14 cellular contexts compared by ENCODE assay signal in genomic region chr18:36185901-36186460, GRCh38. TPM values are rescaled to one million over a fixed set of nuclear protein-coding genes. Genes with fewer than 3 reads are reported as not detected.
A peak's percentile ranks its signal among the peaks of the same experiment; 100 is the strongest.
DNase-seq lines count a peak whose midpoint lies in the region; ATAC-seq, FAIRE-seq and TF ChIP-seq lines count a peak whose summit lies in the region.
"Had no signal": no experiment of that assay in that cellular context is flagged by ENCODE, and none has a peak within 500 bp of the region (broad histone marks: within the 10 kb centered on the region; RNA-seq: fewer than 3 reads in every experiment).

No MANE protein-coding gene starts in this region.

- H3K9me3 ChIP-seq in HUES64 (ENCODE audit: insufficient read depth, low read depth, low read length) (no peaks in the 10 kb centered on the region), H1 (ENCODE audit: insufficient read depth in 2 of 2, low read depth in 1 of 2, low read length in 1 of 2) (no peaks in the 10 kb centered on the region), neural progenitor cell (ENCODE audit: low read depth) (no peaks in the 10 kb centered on the region)

- no peak overlapping the region for H3K56ac ChIP-seq in H1 (replicated peaks; ENCODE audit: insufficient read length, low read depth, low read length)

- no peak overlapping the region for H3K27ac Mint-ChIP-seq in T-helper 2 cell treated with Interferon-gamma antibody and Interleukin-4, amounts not matched to agents 5 μg/mL and 100 μg/mL, for 36 hours
- no peak overlapping the region for H3K27ac Mint-ChIP-seq in neural progenitor cell

- H2AK5ac ChIP-seq in H1 (ENCODE audit: low read depth, low read length): 0 out of 2 replicates have a peak overlapping the region, but pooled peaks have one; percentile 4

- no peaks in the 10 kb centered on the region for H3K79me1 ChIP-seq in H1 (ENCODE audit: low read depth, low read length)

- H3K4me2 ChIP-seq in H1 (ENCODE audit: insufficient read depth in 1 of 2, low read depth in 2 of 2, low read length in 2 of 2) (peak overlapping the region; percentile 75 to 91), neural progenitor cell (no peak overlapping the region)

- H2AFZ ChIP-seq in H1 (ENCODE audit: low read length): no peak overlapping the region
- H2AFZ ChIP-seq in neural progenitor cell (replicated peaks): no peak overlapping the region

- TF ChIP-seq RAD21 in H1 (IDR thresholded peaks at IDR 0.05 in 1 of 2, conservative IDR thresholded peaks at IDR 0.05 in 1 of 2; ENCODE audit: low read depth in 2 of 2, low read length in 2 of 2): no peak

- no peak overlapping the region for H3K23ac ChIP-seq in H1 (ENCODE audit: insufficient read length)

- no peaks in the 10 kb centered on the region for H3K36me3 Mint-ChIP-seq in T-helper 2 cell treated with Interferon-gamma antibody and Interleukin-4, amounts not matched to agents 5 μg/mL and 100 μg/mL, for 36 hours (ENCODE audit: low read depth)
- no peaks in the 10 kb centered on the region for H3K36me3 Mint-ChIP-seq in neural progenitor cell

- H2BK20ac ChIP-seq in H1 (ENCODE audit: low read length): no peak overlapping the region

- no peak for FAIRE-seq in H1 (lab: Jason Lieb, UNC)

- H3K27ac ChIP-seq in HUES64 (ENCODE audit: low read depth, low read length) (no peak overlapping the region), H1 (ENCODE audit: low read depth, low read length) (no peak overlapping the region), neural progenitor cell (no peak overlapping the region)

- H3K18ac ChIP-seq in H1 (ENCODE audit: extremely low read depth, low read length): no peak overlapping the region

- H3K4me1 ChIP-seq in HUES64 (ENCODE audit: insufficient read depth, low read length) (peaks cover 4% of the 10 kb centered on the region; the same call in 1 of the 2 replicates), H1 (replicated peaks in 1 of 4; ENCODE audit: control insufficient read depth in 3 of 4, insufficient read depth in 4 of 4, low read length in 3 of 4) (peaks cover 3 to 13% (median 8%) of the 10 kb centered on the region in 4 experiments), neural progenitor cell (peaks cover 6% of the 10 kb centered on the region)

- WGBS in HUES64: 86% methylated on average over 18 of the region's 18 CpGs
- 77% methylated on average over 17 of the region's 18 CpGs; no CpG with 5 or more reads in 1 of the 2 experiments for WGBS in H1 (ENCODE audit: extremely low coverage in 1 of 2, insufficient coverage in 1 of 2, insufficient read length in 1 of 2, insufficient replicate concordance in 2 of 2, low coverage in 1 of 2, low lambda C conversion rate in 2 of 2, missing lambda C conversion rate in 1 of 2), 2 experiments

- no peak overlapping the region for H4K5ac ChIP-seq in H1 (ENCODE audit: insufficient read length, low read depth, low read length)

- H3F3A ChIP-seq in neural progenitor cell (ENCODE audit: low read depth): peaks cover 12% of the 10 kb centered on the region

- POLR2A ChIA-PET in H1 (lab: Charles Lee; ENCODE audit: partially characterized antibody): interaction anchor here (0.9 to 6.6 kb wide), 4 partner anchors 11 to 164 kb away, joined by 3 to 56 read pairs (median 10); partner anchors contain the start of genes ELP2 and SLC39A6

- CTCF ChIA-PET in H1 (lab: Charles Lee; ENCODE audit: partially characterized antibody): interaction anchor here (1.0 to 6.7 kb wide), 4 partner anchors 29 to 98 kb away, joined by 3 to 35 read pairs (median 3); no protein-coding TSS in a partner anchor

- H3K4me3 Mint-ChIP-seq in T-helper 2 cell treated with Interferon-gamma antibody and Interleukin-4, amounts not matched to agents 5 μg/mL and 100 μg/mL, for 36 hours: peak overlapping the region; percentile 38
- peak overlapping the region; percentile 73 for H3K4me3 Mint-ChIP-seq in neural progenitor cell

- no peak overlapping the region for H4K8ac ChIP-seq in H1 (ENCODE audit: extremely low read depth, insufficient read depth, low read length)

- H4K20me1 ChIP-seq in H1 (replicated peaks in 1 of 2; ENCODE audit: control insufficient read depth in 1 of 2, insufficient read depth in 2 of 2, low read length in 2 of 2): peaks cover 0 to 2% of the 10 kb centered on the region in 2 experiments
- peaks cover 15% of the 10 kb centered on the region for H4K20me1 ChIP-seq in neural progenitor cell (ENCODE audit: low read depth)

- H2BK5ac ChIP-seq in H1 (ENCODE audit: low read depth, low read length): no peak overlapping the region

- peaks cover 26% of the 10 kb centered on the region for H3K27me3 Mint-ChIP-seq in T-helper 2 cell treated with Interferon-gamma antibody and Interleukin-4, amounts not matched to agents 5 μg/mL and 100 μg/mL, for 36 hours (ENCODE audit: low read depth)
- peaks cover 25% of the 10 kb centered on the region for H3K27me3 Mint-ChIP-seq in neural progenitor cell (ENCODE audit: insufficient read depth, low read depth)

- H3K14ac ChIP-seq in H1 (ENCODE audit: insufficient read length): no peak overlapping the region

- no peak overlapping the region for H2BK15ac ChIP-seq in H1 (ENCODE audit: low read length)

- H3K9ac ChIP-seq in HUES64 (ENCODE audit: low read depth, low read length) (no peak overlapping the region), H1 (replicated peaks in 1 of 4; ENCODE audit: extremely low read depth in 1 of 4, low read depth in 3 of 4, low read length in 3 of 4) (no peak overlapping the region), neural progenitor cell (no peak overlapping the region)

- H3K4me3 ChIP-seq in HUES64 (ENCODE audit: low read length) (peak overlapping the region; percentile 79; the same call in 1 of the 2 replicates), H1 (ENCODE audit: extremely low read depth in 1 of 4, insufficient read depth in 2 of 4, low read depth in 3 of 4, low read length in 4 of 4) (peak overlapping the region in 2 of 4 experiments; percentile 54 to 75; a peak in 3 of 8 replicates), neural progenitor cell (no peak overlapping the region)

- H3K27me3 ChIP-seq in HUES64 (ENCODE audit: insufficient read depth, low read length) (peaks cover 56% of the 10 kb centered on the region), H1 (replicated peaks in 1 of 4; ENCODE audit: control insufficient read depth in 3 of 4, extremely low read depth in 1 of 4, insufficient read depth in 3 of 4, low read length in 3 of 4) (peaks cover 0 to 39% (median 27%) of the 10 kb centered on the region in 4 experiments; a peak in 6 of 7 replicates), neural progenitor cell (peaks cover 62% of the 10 kb centered on the region)

- TF ChIP-seq CTCF in H1 (IDR thresholded peaks at IDR 0.05; ENCODE audit: control extremely low read depth in 1 of 3, insufficient read depth in 1 of 3, low read depth in 1 of 3, low read length in 3 of 3) (no peak), neural progenitor cell (IDR thresholded peaks at IDR 0.05) (no peak)

- H3K36me3 ChIP-seq in HUES64 (ENCODE audit: insufficient read depth, low read length): no peaks in the 10 kb centered on the region
- no peaks in the 10 kb centered on the region for H3K36me3 ChIP-seq in H1 (ENCODE audit: control insufficient read depth in 2 of 4, insufficient read depth in 4 of 4, low read length in 3 of 4)
- no peaks in the 10 kb centered on the region for H3K36me3 ChIP-seq in neural progenitor cell

- no peak overlapping the region for H2BK12ac ChIP-seq in H1 (ENCODE audit: low read depth, low read length)

- peaks cover 0 to 11% of the 10 kb centered on the region in 2 experiments; a peak in 1 of 4 replicates for H3K79me2 ChIP-seq in H1 (ENCODE audit: control insufficient read depth in 1 of 2, insufficient read depth in 2 of 2, low read length in 2 of 2)
- no peaks in the 10 kb centered on the region for H3K79me2 ChIP-seq in neural progenitor cell (ENCODE audit: low read depth)

- no peak overlapping the region for H3K4ac ChIP-seq in H1 (replicated peaks; ENCODE audit: insufficient read length, low read depth, low read length)

- no peaks in the 10 kb centered on the region for H3K9me3 Mint-ChIP-seq in T-helper 2 cell treated with Interferon-gamma antibody and Interleukin-4, amounts not matched to agents 5 μg/mL and 100 μg/mL, for 36 hours
- no peaks in the 10 kb centered on the region for H3K9me3 Mint-ChIP-seq in neural progenitor cell

- H3K23me2 ChIP-seq in H1 (ENCODE audit: low read depth, low read length): peaks cover 15% of the 10 kb centered on the region; the same call in 1 of the 2 replicates

- H3K4me1 Mint-ChIP-seq in T-helper 2 cell treated with Interferon-gamma antibody and Interleukin-4, amounts not matched to agents 5 μg/mL and 100 μg/mL, for 36 hours (ENCODE audit: low read depth): no peaks in the 10 kb centered on the region
- H3K4me1 Mint-ChIP-seq in neural progenitor cell: peaks cover 16% of the 10 kb centered on the region

- no peak for TF ChIP-seq EP300 in H1 (IDR thresholded peaks at IDR 0.05; ENCODE audit: borderline replicate concordance in 1 of 2, low read depth in 2 of 2, low read length in 2 of 2)

- no peak for TF ChIP-seq POLR2A in H1 (IDR thresholded peaks at IDR 0.05; ENCODE audit: control extremely low read depth in 1 of 2, low read depth in 2 of 2, low read length in 2 of 2)

- no peak for DNase-seq in T-helper 2 cell treated with Interferon-gamma antibody and Interleukin-4, amounts not matched to agents 5 μg/mL and 100 μg/mL, for 36 hours (ENCODE audit: low spot score)
- DNase-seq in T-helper 2 cell (no peak), H1 (ENCODE audit: low read depth in 1 of 2, low spot score in 2 of 2) (no peak), neural progenitor cell (ENCODE audit: low spot score) (no peak), NCI-H1694 treated with DMSO at 0.1 percent for 48 hours (lab: John Stamatoyannopoulos, UW) (no peak), GM19238 (ENCODE audit: insufficient read length, low spot score) (no peak)
- DNase-seq: cortex of kidney; hypothalamus; NCI-H1417; stimulated activated CD4-positive, alpha-beta T cell treated with anti-CD3 and anti-CD28 coated beads, Interleukin-1b, Interleukin-23, amount 100 ng/mL, for 48 hours had no signal

- no peak overlapping the region for H2BK120ac ChIP-seq in H1 (replicated peaks; ENCODE audit: low read depth, low read length)

- no peak for ATAC-seq in HG03196 (IDR thresholded peaks at IDR 0.05; ENCODE audit: unreplicated experiment)

- H4K91ac ChIP-seq in H1 (replicated peaks; ENCODE audit: insufficient read length, low read length): peak overlapping the region; percentile 28

RNA-seq across cellular contexts. Expression of gene MOCOS, which starts 1.3 kb away (rescaled TPM):
- 2.4 TPM for polyA plus RNA-seq in HUES64 (2013, experiment 1 of 2)
- 2.5 TPM for polyA plus RNA-seq in HUES64 (2013, experiment 2 of 2)
- 5.8 and 6.5 TPM in 2 replicates for total RNA-seq in H1 (2021; fragmentation: NEBNext Ultra II Directional; extraction: Animal tissue kit (Norgen Biotek cat#: 25700))
- polyA plus RNA-seq in H1 (2011; rRNA removed): 4.7 and 4.8 TPM in 2 replicates
- 4.5 TPM for polyA plus RNA-seq in H1 (2011; cell fraction: cytosol; rRNA removed)
- polyA plus RNA-seq in H1 (2011; cell fraction: nucleus; rRNA removed): 10.3 TPM
- polyA plus RNA-seq in H1 (2012, experiment 1 of 2): 4.7 to 6.5 TPM (median 5.0 TPM) in 4 replicates
- 2.5 TPM for polyA plus RNA-seq in H1 (2012, experiment 2 of 2)
- 2.5 TPM for polyA plus RNA-seq in H1 (2013, experiment 1 of 2)
- 2.4 TPM for polyA plus RNA-seq in H1 (2013, experiment 2 of 2)
- polyA minus RNA-seq in H1 (2011; rRNA and poly(A)+ RNA removed): 13.7 and 15.0 TPM in 2 replicates
- polyA minus RNA-seq in H1 (2011; cell fraction: cytosol; rRNA and poly(A)+ RNA removed): 5.4 TPM
- 9.7 TPM for polyA minus RNA-seq in H1 (2011; cell fraction: nucleus; rRNA and poly(A)+ RNA removed)
- total RNA-seq in neural progenitor cell (ENCODE audit: low replicate concordance): 0.36 and 1.1 TPM in 2 replicates
- total RNA-seq: A673, G401 had no signal

RNA-seq across cellular contexts. Expression of gene ELP2, which starts 56.3 kb away (rescaled TPM):
- polyA plus RNA-seq in HUES64 (2013, experiment 1 of 2): 74.9 TPM
- 75.7 TPM for polyA plus RNA-seq in HUES64 (2013, experiment 2 of 2)
- 156 and 165 TPM in 2 replicates for total RNA-seq in H1 (2021; fragmentation: NEBNext Ultra II Directional; extraction: Animal tissue kit (Norgen Biotek cat#: 25700))
- polyA plus RNA-seq in H1 (2011; rRNA removed): 45.3 and 55.8 TPM in 2 replicates
- 67.3 TPM for polyA plus RNA-seq in H1 (2011; cell fraction: cytosol; rRNA removed)
- polyA plus RNA-seq in H1 (2011; cell fraction: nucleus; rRNA removed): 120 TPM
- 137 to 158 TPM (median 144 TPM) in 4 replicates for polyA plus RNA-seq in H1 (2012, experiment 1 of 2)
- polyA plus RNA-seq in H1 (2012, experiment 2 of 2): 10.1 TPM
- 80.7 TPM for polyA plus RNA-seq in H1 (2013, experiment 1 of 2)
- 82.7 TPM for polyA plus RNA-seq in H1 (2013, experiment 2 of 2)
- polyA minus RNA-seq in H1 (2011; rRNA and poly(A)+ RNA removed): 208 and 245 TPM in 2 replicates
- 67.2 TPM for polyA minus RNA-seq in H1 (2011; cell fraction: cytosol; rRNA and poly(A)+ RNA removed)
- 132 TPM for polyA minus RNA-seq in H1 (2011; cell fraction: nucleus; rRNA and poly(A)+ RNA removed)
- 104 and 171 TPM in 2 replicates for total RNA-seq in neural progenitor cell (ENCODE audit: low replicate concordance)

RNA-seq across cellular contexts. Expression of gene SLC39A6, which starts 56.8 kb away (rescaled TPM):
- polyA plus RNA-seq in HUES64 (2013, experiment 1 of 2): 43.6 TPM
- polyA plus RNA-seq in HUES64 (2013, experiment 2 of 2): 50.3 TPM
- 36.8 and 37.2 TPM in 2 replicates for total RNA-seq in H1 (2021; fragmentation: NEBNext Ultra II Directional; extraction: Animal tissue kit (Norgen Biotek cat#: 25700))
- 28.5 and 55.4 TPM in 2 replicates for polyA plus RNA-seq in H1 (2011; rRNA removed)
- polyA plus RNA-seq in H1 (2011; cell fraction: cytosol; rRNA removed): 49.2 TPM
- polyA plus RNA-seq in H1 (2011; cell fraction: nucleus; rRNA removed): 36.1 TPM
- 31.6 to 45.2 TPM (median 39.5 TPM) in 4 replicates for polyA plus RNA-seq in H1 (2012, experiment 1 of 2)
- 1.6 TPM for polyA plus RNA-seq in H1 (2012, experiment 2 of 2)
- 46.3 TPM for polyA plus RNA-seq in H1 (2013, experiment 1 of 2)
- 54.4 TPM for polyA plus RNA-seq in H1 (2013, experiment 2 of 2)
- polyA minus RNA-seq in H1 (2011; rRNA and poly(A)+ RNA removed): 76.3 and 104 TPM in 2 replicates
- polyA minus RNA-seq in H1 (2011; cell fraction: cytosol; rRNA and poly(A)+ RNA removed): 23.3 TPM
- 37.4 TPM for polyA minus RNA-seq in H1 (2011; cell fraction: nucleus; rRNA and poly(A)+ RNA removed)
- 70.6 and 92.5 TPM in 2 replicates for total RNA-seq in neural progenitor cell (ENCODE audit: low replicate concordance)
